In genomic region chr13:98575009-98575866, GRCh38 we compare ENCODE assay signal across 8 cellular contexts. TPM values are rescaled to one million over a fixed set of nuclear protein-coding genes. Genes with fewer than 3 reads are reported as not detected.
DNase-seq lines count a peak whose midpoint lies in the region; ATAC-seq, FAIRE-seq and TF ChIP-seq lines count a peak whose summit lies in the region.

No MANE protein-coding gene starts in this region.

- CTCF ChIA-PET in PC-3 (lab: Charles Lee), result no interaction called here

- DNase-seq in EH (ENCODE audit: low read depth), result peak; percentile 32
- DNase-seq in PC-3, result no peak
- DNase-seq in endothelial cell (ENCODE audit: low spot score), result no peak
- DNase-seq in pancreas, result no peak
- no peak for DNase-seq in SIG-M5 treated with dmso at 0.1 percent for 504 hours (lab: John Stamatoyannopoulos, UW; ENCODE audit: unreplicated experiment)
- DNase-seq in urothelium cell line (ENCODE audit: low spot score), result no peak
- no peak for DNase-seq in pons (ENCODE audit: low spot score)

- POLR2A ChIA-PET in PC-3 (lab: Charles Lee; ENCODE audit: unreplicated experiment), result interaction anchor here (0.6 kb wide), 1 partner anchor 98 kb away, joined by 5 read pairs; no protein-coding TSS in a partner anchor

- peak overlapping the region; percentile 99 for H3K4me3 ChIP-seq in PC-3 (ENCODE audit: low read length)
- peak overlapping the region in 3 of 4 donors; percentile 81 to 96 (median 82) for H3K4me3 ChIP-seq in pancreas

- H3K4me1 Mint-ChIP-seq in endothelial cell (ENCODE audit: unreplicated experiment), result peaks cover 68% of the 10 kb centered on the region

- H3K27ac Mint-ChIP-seq in endothelial cell (ENCODE audit: unreplicated experiment), result peak overlapping the region; percentile 95

- H3K9me3 Mint-ChIP-seq in endothelial cell (ENCODE audit: unreplicated experiment), result no peaks in the 10 kb centered on the region

- no peak for FAIRE-seq in pancreas (lab: Jason Lieb, UNC)
- no peak for FAIRE-seq in urothelium cell line (lab: Jason Lieb, UNC)

- peak overlapping the region; percentile 90 for H3K9ac ChIP-seq in PC-3 (ENCODE audit: low read length)

- H3K9me2 ChIP-seq in PC-3 (replicated peaks; ENCODE audit: low read length), result no peaks in the 10 kb centered on the region

- H2AFZ ChIP-seq in PC-3 (ENCODE audit: low read length), result no peak overlapping the region

- intact Hi-C loops in PC-3 (cut with micrococcal nuclease), result loop anchor here (10.0 kb wide), 2 partner anchors 130 to 270 kb away; no protein-coding TSS in a partner anchor
- intact Hi-C loops in pancreas (cut with DNase I), result loop anchor here in 2 of 3 donors (10.0 kb wide), 2 partner anchors 90 to 100 kb away; no protein-coding TSS in a partner anchor

- no peaks in the 10 kb centered on the region for H3F3A ChIP-seq in PC-3 (ENCODE audit: low read length, unreplicated experiment)

- 27 to 29% methylated on average over 10 of the region's 10 CpGs for WGBS in pancreas, 2 donors

- H3K36me3 ChIP-seq in PC-3 (ENCODE audit: low read depth, low read length) (peaks cover 5% of the 10 kb centered on the region; the same call in 1 of the 2 replicates), pancreas (no peaks in the 10 kb centered on the region)

- H3K4me2 ChIP-seq in PC-3 (ENCODE audit: low read length), result peak overlapping the region; percentile 91

- peaks cover 64% of the 10 kb centered on the region for H3K79me2 ChIP-seq in PC-3 (ENCODE audit: low read length)

- BruUV-seq in PC-3 (replicated peaks; lab: Mats Ljungman, UMichigan), result TSS peak; percentile 49

- ATAC-seq in PC-3 (no peak), pancreas (no peak), HG02759 (IDR thresholded peaks at IDR 0.05; ENCODE audit: unreplicated experiment) (no peak)

- H3K4me1 ChIP-seq in PC-3 (ENCODE audit: insufficient read depth, low read length) (peaks cover 47% of the 10 kb centered on the region), pancreas (peaks cover 0 to 46% (median 15%) of the 10 kb centered on the region in 3 donors)

- H3K27ac ChIP-seq in PC-3 (ENCODE audit: low read length) (no peak overlapping the region), pancreas (peak overlapping the region in 3 of 4 donors; percentile 84 to 94 (median 94))

- TF ChIP-seq CTCF in PC-3 (conservative IDR thresholded peaks at IDR 0.05; ENCODE audit: low read depth, low read length) (no peak), endothelial cell (IDR thresholded peaks at IDR 0.05; ENCODE audit: unreplicated experiment) (no peak), pancreas (IDR thresholded peaks at IDR 0.05) (no peak)

- H3K27me3 Mint-ChIP-seq in endothelial cell (ENCODE audit: unreplicated experiment), result peaks cover 16% of the 10 kb centered on the region

- H3K4me3 Mint-ChIP-seq in endothelial cell (ENCODE audit: unreplicated experiment), result peak overlapping the region; percentile 99

- H3K9me3 ChIP-seq in PC-3 (ENCODE audit: low read length) (no peaks in the 10 kb centered on the region), pancreas (peaks cover 0 to 2% (median 0%) of the 10 kb centered on the region in 4 donors)

- peaks cover 49% of the 10 kb centered on the region for H4K20me1 ChIP-seq in PC-3 (ENCODE audit: low read length)

- H3K36me3 Mint-ChIP-seq in endothelial cell (ENCODE audit: low read depth, unreplicated experiment), result peaks cover 5% of the 10 kb centered on the region

- H3K27me3 ChIP-seq in PC-3 (ENCODE audit: low read length) (no peaks in the 10 kb centered on the region), pancreas (no peaks in the 10 kb centered on the region)

RNA-seq across cellular contexts. Expression of gene STK24, which starts 1.7 kb away (rescaled TPM):
- 52.4 and 57.0 TPM in 2 replicates for total RNA-seq in PC-3 (2014; rRNA removed)
- total RNA-seq in endothelial cell (ENCODE audit: unreplicated experiment), result 92.3 TPM
- 10 to 100 TPM; 28.4 to 55.7 (median 39.1) TPM for total RNA-seq in pancreas
- polyA plus RNA-seq in pancreas, result 10 to 100 TPM; 15.5 to 32.5 TPM
